ENCODE assay signal across 10 cellular contexts in genomic region chr1:42939216-42939615, GRCh38. TPM values are rescaled to one million over a fixed set of nuclear protein-coding genes. Genes with fewer than 3 reads are reported as not detected.
DNase-seq lines count a peak whose midpoint lies in the region; ATAC-seq and TF ChIP-seq lines count a peak whose summit lies in the region.
"Had no signal": no experiment of that assay in that cellular context is flagged by ENCODE, and none has a peak within 500 bp of the region (broad histone marks: within the 10 kb centered on the region; RNA-seq: fewer than 3 reads in every experiment).

No MANE protein-coding gene starts in this region.

- H3K27me3 ChIP-seq in right lobe of liver (no peaks in the 10 kb centered on the region), thyroid gland (no peaks in the 10 kb centered on the region)

- DNase-seq in activated T-cell treated with anti-CD3 and anti-CD28 coated beads, Interleukin-2, amount 50 U/mL, for 24 hours: no peak
- no peak for DNase-seq in activated T-cell treated with anti-CD3 and anti-CD28 coated beads, Interleukin-2, amount 50 U/mL, for 1 hour
- DNase-seq in activated T-helper 1 cell treated with anti-CD3 and anti-CD28 coated beads, Interleukin-12 subunit alpha, Interleukin-12 subunit beta, Interleukin-2, Interleukin-4 antibody, amounts not matched to agents 30 ng/mL and 10 ng/mL and 1 ng/mL, durations not matched to agents 14 hours and 24 hours and 36 hours (ENCODE audit: low spot score): no peak
- DNase-seq in right lobe of liver: peak in 1 of 3 donors; percentile 63
- DNase-seq in thyroid gland: peak; percentile 87 to 89
- DNase-seq in germinal center (ENCODE audit: low spot score): no peak
- DNase-seq: NCI-H446, T1000 had no signal

- intact Hi-C loops in activated T-helper 1 cell treated with anti-CD3 and anti-CD28 coated beads, Interleukin-12 subunit alpha, Interleukin-12 subunit beta, Interleukin-2, Interleukin-4 antibody, amounts not matched to agents 30 ng/mL and 10 ng/mL and 1 ng/mL, durations not matched to agents 14 hours and 24 hours and 36 hours (cut with micrococcal nuclease): no loop called here
- intact Hi-C loops in right lobe of liver (cut with DNase I) (no loop called here), thyroid gland (cut with DNase I) (no loop called here)

- no peaks in the 10 kb centered on the region for H3K27me3 Mint-ChIP-seq in activated T-cell treated with anti-CD3 and anti-CD28 coated beads, Interleukin-2, amount 50 U/mL, for 24 hours
- no peaks in the 10 kb centered on the region for H3K27me3 Mint-ChIP-seq in activated T-helper 1 cell treated with anti-CD3 and anti-CD28 coated beads, Interleukin-12 subunit alpha, Interleukin-12 subunit beta, Interleukin-2, Interleukin-4 antibody, amounts not matched to agents 30 ng/mL and 10 ng/mL and 1 ng/mL, durations not matched to agents 14 hours and 24 hours and 36 hours (ENCODE audit: insufficient read depth)

- H3K9me3 ChIP-seq in right lobe of liver (no peaks in the 10 kb centered on the region), thyroid gland (no peaks in the 10 kb centered on the region)

- no peaks in the 10 kb centered on the region for H3K36me3 ChIP-seq in right lobe of liver
- H3K36me3 ChIP-seq in thyroid gland: no peaks in the 10 kb centered on the region

- H3K36me3 Mint-ChIP-seq in activated T-cell treated with anti-CD3 and anti-CD28 coated beads, Interleukin-2, amount 50 U/mL, for 24 hours (ENCODE audit: low read depth): peaks cover 100% of the 10 kb centered on the region
- peaks cover 68% of the 10 kb centered on the region for H3K36me3 Mint-ChIP-seq in activated T-helper 1 cell treated with anti-CD3 and anti-CD28 coated beads, Interleukin-12 subunit alpha, Interleukin-12 subunit beta, Interleukin-2, Interleukin-4 antibody, amounts not matched to agents 30 ng/mL and 10 ng/mL and 1 ng/mL, durations not matched to agents 14 hours and 24 hours and 36 hours (ENCODE audit: low read depth)

- peaks cover 98% of the 10 kb centered on the region for H3K4me1 Mint-ChIP-seq in activated T-cell treated with anti-CD3 and anti-CD28 coated beads, Interleukin-2, amount 50 U/mL, for 24 hours (ENCODE audit: low read depth)
- peaks cover 97% of the 10 kb centered on the region for H3K4me1 Mint-ChIP-seq in activated T-helper 1 cell treated with anti-CD3 and anti-CD28 coated beads, Interleukin-12 subunit alpha, Interleukin-12 subunit beta, Interleukin-2, Interleukin-4 antibody, amounts not matched to agents 30 ng/mL and 10 ng/mL and 1 ng/mL, durations not matched to agents 14 hours and 24 hours and 36 hours (ENCODE audit: low read depth)

- WGBS in right lobe of liver (ENCODE audit: insufficient coverage, low coverage, low lambda C conversion rate, missing lambda C conversion rate): 50% methylated on average over 3 of the region's 5 CpGs
- 41 to 48% methylated on average over 4 to 5 of the region's 5 CpGs for WGBS in thyroid gland, 2 donors

- TF ChIP-seq POLR2A in right lobe of liver (IDR thresholded peaks at IDR 0.05): no peak
- no peak for TF ChIP-seq POLR2A in thyroid gland (IDR thresholded peaks at IDR 0.05)

- H3K27ac Mint-ChIP-seq in activated T-cell treated with anti-CD3 and anti-CD28 coated beads, Interleukin-2, amount 50 U/mL, for 24 hours: peak overlapping the region; percentile 97
- peak overlapping the region; percentile 86 for H3K27ac Mint-ChIP-seq in activated T-helper 1 cell treated with anti-CD3 and anti-CD28 coated beads, Interleukin-12 subunit alpha, Interleukin-12 subunit beta, Interleukin-2, Interleukin-4 antibody, amounts not matched to agents 30 ng/mL and 10 ng/mL and 1 ng/mL, durations not matched to agents 14 hours and 24 hours and 36 hours

- peak in 3 of 4 donors; percentile 59 to 62 (median 60) for ATAC-seq in right lobe of liver
- ATAC-seq in HG03045 (IDR thresholded peaks at IDR 0.05; ENCODE audit: unreplicated experiment): no peak
- ATAC-seq in GM19023 (IDR thresholded peaks at IDR 0.05; ENCODE audit: unreplicated experiment): no peak

- H3K4me3 ChIP-seq in right lobe of liver: no peak overlapping the region
- no peak overlapping the region for H3K4me3 ChIP-seq in thyroid gland (replicated peaks in 1 of 3)

- H3K4me3 Mint-ChIP-seq in activated T-cell treated with anti-CD3 and anti-CD28 coated beads, Interleukin-2, amount 50 U/mL, for 24 hours: no peak overlapping the region
- peak overlapping the region; percentile 70 for H3K4me3 Mint-ChIP-seq in activated T-helper 1 cell treated with anti-CD3 and anti-CD28 coated beads, Interleukin-12 subunit alpha, Interleukin-12 subunit beta, Interleukin-2, Interleukin-4 antibody, amounts not matched to agents 30 ng/mL and 10 ng/mL and 1 ng/mL, durations not matched to agents 14 hours and 24 hours and 36 hours

- H3K9me3 Mint-ChIP-seq in activated T-cell treated with anti-CD3 and anti-CD28 coated beads, Interleukin-2, amount 50 U/mL, for 24 hours: no peaks in the 10 kb centered on the region
- H3K9me3 Mint-ChIP-seq in activated T-helper 1 cell treated with anti-CD3 and anti-CD28 coated beads, Interleukin-12 subunit alpha, Interleukin-12 subunit beta, Interleukin-2, Interleukin-4 antibody, amounts not matched to agents 30 ng/mL and 10 ng/mL and 1 ng/mL, durations not matched to agents 14 hours and 24 hours and 36 hours: no peaks in the 10 kb centered on the region

- H3K4me1 ChIP-seq in right lobe of liver: peaks cover 0 to 13% (median 0%) of the 10 kb centered on the region in 4 donors
- H3K4me1 ChIP-seq in thyroid gland: peaks cover 58 to 75% of the 10 kb centered on the region in 2 donors

- no peak for TF ChIP-seq CTCF in right lobe of liver (IDR thresholded peaks at IDR 0.05)
- TF ChIP-seq CTCF in thyroid gland (IDR thresholded peaks at IDR 0.05): no peak

- no peak overlapping the region for H3K27ac ChIP-seq in right lobe of liver
- H3K27ac ChIP-seq in thyroid gland: peak overlapping the region; percentile 74 to 92 (median 82)

RNA-seq across cellular contexts. Expression of gene SLC2A1, which starts 19.5 kb away (rescaled TPM):
- 111 and 120 TPM in 2 replicates for total RNA-seq in activated T-helper 1 cell treated with anti-CD3 and anti-CD28 coated beads, Interleukin-12 subunit alpha, Interleukin-12 subunit beta, Interleukin-2, Interleukin-4 antibody, amounts not matched to agents 30 ng/mL and 10 ng/mL and 1 ng/mL, durations not matched to agents 14 hours and 24 hours and 36 hours
- 10 to 100 TPM in 1 of 6 experiments, 1 to 10 TPM in 4, under 1 TPM in 1; 0.74 to 34.3 (median 5.8) TPM for total RNA-seq in right lobe of liver
- total RNA-seq in thyroid gland: 100 to 1,000 TPM in 2 of 4 donors, 10 to 100 TPM in 2; 15.0 to 208 (median 91.4) TPM

Comparison
In these comparisons a context has a peak if more than half of its experiments do, and no peak if none do; other contexts are left out.
1. DNase-seq: peak in thyroid gland (2 of 2); none in activated T-cell treated with anti-CD3 and anti-CD28 coated beads, Interleukin-2, amount 50 U/mL, for 24 hours (single experiment), activated T-cell treated with anti-CD3 and anti-CD28 coated beads, Interleukin-2, amount 50 U/mL, for 1 hour (single experiment), activated T-helper 1 cell treated with anti-CD3 and anti-CD28 coated beads, Interleukin-12 subunit alpha, Interleukin-12 subunit beta, Interleukin-2, Interleukin-4 antibody, amounts not matched to agents 30 ng/mL and 10 ng/mL and 1 ng/mL, durations not matched to agents 14 hours and 24 hours and 36 hours (single experiment) and germinal center (single experiment).
2. ATAC-seq: peak in right lobe of liver (3 of 4); none in HG03045 (single experiment) and GM19023 (single experiment).
3. H3K27ac ChIP-seq: peak in thyroid gland (3 of 3); none in right lobe of liver (0 of 3).